9 cellular contexts compared by ENCODE assay signal in genomic region chr2:10303634-10304378, GRCh38. TPM values are rescaled to one million over a fixed set of nuclear protein-coding genes. Genes with fewer than 3 reads are reported as not detected.
DNase-seq lines count a peak whose midpoint lies in the region; ATAC-seq, FAIRE-seq and TF ChIP-seq lines count a peak whose summit lies in the region.
"Had no signal": no experiment of that assay in that cellular context is flagged by ENCODE, and none has a peak within 500 bp of the region (broad histone marks: within the 10 kb centered on the region; RNA-seq: fewer than 3 reads in every experiment).

No MANE protein-coding gene starts in this region.

- H3K9me3 ChIP-seq in SU-DHL-6 (ENCODE audit: insufficient read depth, low read length): no peaks in the 10 kb centered on the region
- no peaks in the 10 kb centered on the region; the same call in 2 of the 3 replicates for H3K9me3 ChIP-seq in GM12878 (replicated peaks; ENCODE audit: control insufficient read depth, insufficient read depth, low read length)

- SMC1A ChIA-PET in GM12878 (lab: Charles Lee; ENCODE audit: uncharacterized antibody, unreplicated experiment): interaction anchor here (0.7 to 9.2 kb wide), 13 partner anchors 11 to 179 kb away, joined by 3 to 100 read pairs (median 3); no protein-coding TSS in a partner anchor

- FAIRE-seq in GM12878 (lab: Jason Lieb, UNC): no peak
- FAIRE-seq: colon had no signal

- H3K4me3 ChIP-seq in GM06990 (replicated peaks; ENCODE audit: low read depth, low read length) (peak overlapping the region; percentile 57), SU-DHL-6 (ENCODE audit: insufficient read depth, low read length, poor library complexity, severe bottlenecking) (peak overlapping the region; percentile 65), GM12878 (peak overlapping the region; percentile 69)

- DNase-seq in GM06990 (ENCODE audit: extremely low read depth, insufficient read length) (peak; percentile 41), GM12878 (ENCODE audit: low read depth, low spot score) (no peak), hypothalamus (lab: John Stamatoyannopoulos, UW) (peak in 32 of 51 donors; percentile 15 to 71 (median 50)), sciatic nerve (ENCODE audit: low spot score) (peak; percentile 71), mesenteric fat pad (ENCODE audit: low spot score) (no peak), inferior parietal cortex (ENCODE audit: extremely low spot score) (no peak)

- H2AFZ ChIP-seq in SU-DHL-6 (ENCODE audit: low read depth, low read length, severe bottlenecking) (no peak overlapping the region), GM12878 (ENCODE audit: control insufficient read depth, low read depth, low read length) (peak overlapping the region; percentile 18; the same call in 1 of the 2 replicates)

- BruUV-seq in GM12878 (replicated peaks; lab: Mats Ljungman, UMichigan): no TSS peak

- in situ Hi-C loops in GM12878 (cut with MboI): no loop called here

- TF ChIP-seq POLR2A in GM12878 (IDR thresholded peaks at IDR 0.05; ENCODE audit: low read depth, low read length): no peak

- ATAC-seq in HG03064 (IDR thresholded peaks at IDR 0.05; ENCODE audit: low read depth, unreplicated experiment): peak; percentile 22
- peak; percentile 47 for ATAC-seq in GM12878
- ATAC-seq in sciatic nerve: peak; percentile 27

- no peaks in the 10 kb centered on the region for H3K9me2 ChIP-seq in SU-DHL-6 (replicated peaks; ENCODE audit: insufficient read depth, low read length)

- H3K36me3 ChIP-seq in GM06990 (ENCODE audit: control insufficient read depth, insufficient read depth, low read length) (no peaks in the 10 kb centered on the region), SU-DHL-6 (ENCODE audit: low read length) (no peaks in the 10 kb centered on the region), GM12878 (ENCODE audit: control insufficient read depth in 2 of 2, insufficient read depth in 2 of 2, low read length in 1 of 2) (no peaks in the 10 kb centered on the region)

- POLR2A ChIA-PET in GM12878 (lab: Charles Lee): interaction anchor here (0.6 to 7.8 kb wide), 8 partner anchors 11 to 183 kb away, joined by 3 to 55 read pairs (median 4); no protein-coding TSS in a partner anchor

- RAD21 ChIA-PET in GM12878 (lab: Charles Lee; ENCODE audit: unreplicated experiment): interaction anchor here (0.8 to 9.0 kb wide), 14 partner anchors 10 to 225 kb away, joined by 3 to 154 read pairs (median 6); no protein-coding TSS in a partner anchor

- H3K79me2 ChIP-seq in SU-DHL-6 (ENCODE audit: insufficient read depth, low read length): no peaks in the 10 kb centered on the region
- no peaks in the 10 kb centered on the region for H3K79me2 ChIP-seq in GM12878 (ENCODE audit: control insufficient read depth, insufficient read depth, low read length)

- H3K27ac ChIP-seq in SU-DHL-6 (ENCODE audit: low read depth, low read length) (no peak overlapping the region), GM12878 (ENCODE audit: control insufficient read depth, insufficient read depth) (no peak overlapping the region)

- intact Hi-C loops in GM12878 (cut with micrococcal nuclease; ENCODE audit: unreplicated experiment): no loop called here
- intact Hi-C loops in sciatic nerve (cut with DNase I): no loop called here

- H3K4me1 ChIP-seq in GM12878 (ENCODE audit: control insufficient read depth, insufficient read depth, low read length): peaks cover 16% of the 10 kb centered on the region

- no peaks in the 10 kb centered on the region for H3F3A ChIP-seq in SU-DHL-6 (ENCODE audit: insufficient read depth)

- H3K27me3 ChIP-seq in GM06990 (replicated peaks; ENCODE audit: control insufficient read depth, insufficient read depth, low read length) (peaks cover 3% of the 10 kb centered on the region), SU-DHL-6 (ENCODE audit: low read length) (no peaks in the 10 kb centered on the region; the same call in 1 of the 2 replicates), GM12878 (replicated peaks in 1 of 2; ENCODE audit: control insufficient read depth in 2 of 2, insufficient read depth in 2 of 2, low read length in 1 of 2) (no peaks in the 10 kb centered on the region; a peak in 1 of 4 replicates)

- WGBS in GM12878 (ENCODE audit: insufficient coverage, insufficient replicate concordance, low lambda C conversion rate, missing lambda C conversion rate): 3% methylated on average over 59 of the region's 59 CpGs

- TF ChIP-seq EP300 in GM12878 (IDR thresholded peaks at IDR 0.05; ENCODE audit: borderline replicate concordance in 1 of 2, control insufficient read depth in 1 of 2, low read depth in 2 of 2, low read length in 2 of 2): no peak

- CTCF ChIA-PET in GM12878 (lab: Yijun Ruan, JAX): interaction anchor here (0.6 to 5.7 kb wide), 13 partner anchors 19 to 231 kb away, joined by 3 to 87 read pairs (median 4); no protein-coding TSS in a partner anchor

- peak overlapping the region; percentile 68 for H3K4me2 ChIP-seq in SU-DHL-6 (ENCODE audit: low read depth, low read length, poor library complexity, severe bottlenecking)
- peak overlapping the region; percentile 82 for H3K4me2 ChIP-seq in GM12878 (ENCODE audit: control insufficient read depth, insufficient read depth)

- no peak for TF ChIP-seq CTCF in GM06990 (IDR thresholded peaks at IDR 0.05; ENCODE audit: insufficient read depth, low read length, poor library complexity, severe bottlenecking)
- no peak for TF ChIP-seq CTCF in SU-DHL-6 (IDR thresholded peaks at IDR 0.05; ENCODE audit: insufficient read depth, low read length, poor library complexity, severe bottlenecking)
- TF ChIP-seq CTCF in GM12878 (IDR thresholded peaks at IDR 0.05 in 2 of 3, conservative IDR thresholded peaks at IDR 0.05 in 1 of 3; ENCODE audit: control insufficient read depth in 2 of 3, extremely low read depth in 1 of 3, insufficient read depth in 1 of 3, low read depth in 3 of 3, low read length in 3 of 3): no peak; a peak in 1 of 6 replicates

- H4K20me1 ChIP-seq in SU-DHL-6 (ENCODE audit: low read depth, low read length) (no peaks in the 10 kb centered on the region), GM12878 (ENCODE audit: control insufficient read depth, insufficient read depth) (no peaks in the 10 kb centered on the region)

- TF ChIP-seq RAD21 in GM12878 (IDR thresholded peaks at IDR 0.05; ENCODE audit: insufficient read depth, low read depth, low read length): no peak

- peak overlapping the region; percentile 61; the same call in 1 of the 2 replicates for H3K9ac ChIP-seq in SU-DHL-6 (ENCODE audit: low read length)
- peak overlapping the region; percentile 32; the same call in 1 of the 2 replicates for H3K9ac ChIP-seq in GM12878 (ENCODE audit: control insufficient read depth, insufficient read depth, low read length)

TF ChIP-seq in GM12878, 131 proteins besides CTCF, POLR2A, EP300 and RAD21 (continues in another document):
- no peak for TF ChIP-seq SREBF1 (IDR thresholded peaks at IDR 0.05; ENCODE audit: low read length)
- no peak for TF ChIP-seq ATF3 (IDR thresholded peaks at IDR 0.05; ENCODE audit: borderline replicate concordance, extremely low read depth, low read depth, low read length)
- TF ChIP-seq ZNF687 (IDR thresholded peaks at IDR 0.05): 0 out of 2 replicates have a peak, but pooled peaks have one; percentile 15

RNA-seq across cellular contexts. Expression of gene HPCAL1, which starts 1.1 kb away (rescaled TPM):
- 12.7 and 16.1 TPM in 2 replicates for total RNA-seq in GM12878 (2013; cell fraction: nucleolus; rRNA removed)
- 7.4 and 8.1 TPM in 2 replicates for total RNA-seq in GM12878 (2014; rRNA removed)
- 2.1 and 3.0 TPM in 2 replicates for total RNA-seq in GM12878 (2014; rRNA removed; fragmentation: Illumina TruSeq; extraction: Trizol)
- 10.0 and 10.8 TPM in 2 replicates for total RNA-seq in GM12878 (2021)
- 3.1 TPM for polyA plus RNA-seq in GM12878 (2011; ENCODE audit: low read depth)
- polyA plus RNA-seq in GM12878 (2011; rRNA removed): 6.8 and 12.8 TPM in 2 replicates
- polyA plus RNA-seq in GM12878 (2011; cell fraction: cytosol; rRNA removed): 19.1 and 22.8 TPM in 2 replicates
- 26.8 and 28.8 TPM in 2 replicates for polyA plus RNA-seq in GM12878 (2011; cell fraction: nucleus; rRNA removed)
- 8.6 and 12.5 TPM in 2 replicates for polyA plus RNA-seq in GM12878 (2012)
- 0.62 and 3.1 TPM in 2 replicates for polyA plus RNA-seq in GM12878 (2014; fragmentation: Illumina TruSeq; extraction: Trizol)
- polyA plus RNA-seq in GM12878 (2014; fragmentation: Nextera tagmentation; extraction: Ambion mirVana): 1 to 10 TPM in 1 of 2 experiments, under 1 TPM in 1; 0.40 to 1.3 TPM
- 8.7 and 9.4 TPM in 2 replicates for polyA plus RNA-seq in GM12878 (2014; rRNA removed)
- 1 to 10 TPM; 7.8 to 8.6 TPM for polyA plus RNA-seq in GM12878 (2016; fragmentation: Nextera tagmentation; extraction: Ambion mirVana)
- 8.8 and 9.0 TPM in 2 replicates for polyA minus RNA-seq in GM12878 (2011; rRNA and poly(A)+ RNA removed)
- polyA minus RNA-seq in GM12878 (2011; cell fraction: cytosol; rRNA and poly(A)+ RNA removed): 6.9 and 8.6 TPM in 2 replicates
- polyA minus RNA-seq in GM12878 (2011; cell fraction: nucleus; rRNA and poly(A)+ RNA removed): 6.5 and 10.8 TPM in 2 replicates
- total RNA-seq in sciatic nerve: 31.7 TPM
- total RNA-seq in mesenteric fat pad: 45.3 TPM

Comparison
In these comparisons a context has a peak if more than half of its experiments do, and no peak if none do; other contexts are left out.
1. DNase-seq: peak in GM06990 (single experiment), hypothalamus (32 of 51) and sciatic nerve (single experiment); none in GM12878 (single experiment), mesenteric fat pad (single experiment) and inferior parietal cortex (single experiment).
2. Peak in every context shown above with its lines, with median percentiles within 50 percentile points of each other: H3K4me3 ChIP-seq and ATAC-seq.